Comparison of ENCODE assay signal across 8 cellular contexts in the genomic region with DNA sequence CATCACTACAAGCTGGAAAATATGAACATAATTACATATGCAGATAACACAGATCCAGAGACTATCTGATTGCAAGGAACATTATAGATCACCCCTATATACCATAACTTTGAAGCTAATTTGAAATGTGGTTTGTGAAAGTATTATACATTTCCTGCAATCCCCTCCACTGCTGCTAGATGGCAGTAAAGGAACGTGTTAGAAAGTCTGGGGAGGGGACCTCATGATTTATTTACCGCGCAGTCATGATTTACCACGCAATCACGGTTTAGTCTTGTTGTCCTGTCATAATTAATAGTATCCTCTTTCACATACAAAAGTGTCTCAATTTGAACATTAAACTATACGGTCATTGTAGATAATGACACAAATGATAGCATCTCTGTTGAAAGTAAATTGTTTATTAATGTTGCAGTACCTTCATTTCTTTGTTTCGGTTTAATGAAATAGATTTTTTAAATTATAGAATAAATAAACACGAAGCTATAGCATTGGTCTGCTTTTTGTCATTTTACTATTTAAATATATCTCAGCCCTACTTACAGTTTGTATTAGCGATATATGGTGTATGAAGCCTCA.
DNase-seq lines count a peak whose midpoint lies in the region; ATAC-seq and TF ChIP-seq lines count a peak whose summit lies in the region.

No MANE protein-coding gene starts in this region.

- H3K79me2 ChIP-seq in GM23248 (ENCODE audit: insufficient read depth), result no peaks in the 10 kb centered on the region

- in situ Hi-C loops in GM23248 (cut with MboI), result no loop called here

- 17 to 21% methylated on average over 9 of the region's 9 CpGs for WGBS in GM23248 (ENCODE audit: low coverage in 1 of 2, low lambda C conversion rate in 2 of 2, missing lambda C conversion rate in 2 of 2), 2 experiments

- H3K4me1 Mint-ChIP-seq in activated B cell treated with CpG ODN at 0.5 μM for 24 hours (peaks cover 3% of the 10 kb centered on the region), naive B cell (peaks cover 0 to 3% (median 0%) of the 10 kb centered on the region in 3 donors)

- H3K27ac Mint-ChIP-seq in activated B cell treated with CpG ODN at 0.5 μM for 24 hours, result no peak overlapping the region
- no peak overlapping the region for H3K27ac Mint-ChIP-seq in naive B cell

- H3K9me2 ChIP-seq in GM23248 (ENCODE audit: insufficient read depth), result no peaks in the 10 kb centered on the region

- H3K27me3 Mint-ChIP-seq in activated B cell treated with CpG ODN at 0.5 μM for 24 hours (peaks cover 35% of the 10 kb centered on the region), naive B cell (peaks cover 4 to 20% (median 13%) of the 10 kb centered on the region in 3 donors)

- no peaks in the 10 kb centered on the region for H3K9me3 Mint-ChIP-seq in activated B cell treated with CpG ODN at 0.5 μM for 24 hours
- H3K9me3 Mint-ChIP-seq in naive B cell, result no peaks in the 10 kb centered on the region

- peak overlapping the region; percentile 29; the same call in 1 of the 2 replicates for H3K4me3 ChIP-seq in GM23248
- no peak overlapping the region for H3K4me3 ChIP-seq in upper lobe of right lung

- CTCF ChIA-PET in activated B cell treated with CpG ODN at 0.5 μM for 24 hours (lab: Charles Lee), result interaction anchor here (0.6 to 7.8 kb wide), 23 partner anchors 10 to 628 kb away, joined by 3 to 70 read pairs (median 4); no protein-coding TSS in a partner anchor

- no peak overlapping the region for H3K4me3 Mint-ChIP-seq in activated B cell treated with CpG ODN at 0.5 μM for 24 hours
- no peak overlapping the region for H3K4me3 Mint-ChIP-seq in naive B cell

- DNase-seq in DMS79 (lab: John Stamatoyannopoulos, UW) (peak; percentile 3), GM23248 (peak; percentile 54), NCI-H2081 treated with DMSO at 0.1 percent for 48 hours (lab: John Stamatoyannopoulos, UW) (peak; percentile 69), activated B cell treated with CpG ODN at 0.5 μM for 24 hours (no peak), naive B cell (peak; percentile 55), upper lobe of right lung (no peak)
- peak; percentile 36 for DNase-seq in effector CD8-positive, alpha-beta T cell (lab: John Stamatoyannopoulos, UW)

- H3K36me3 Mint-ChIP-seq in activated B cell treated with CpG ODN at 0.5 μM for 24 hours (ENCODE audit: low read depth) (no peaks in the 10 kb centered on the region), naive B cell (no peaks in the 10 kb centered on the region)

- H4K20me1 ChIP-seq in GM23248 (ENCODE audit: insufficient read depth), result no peaks in the 10 kb centered on the region

- no peaks in the 10 kb centered on the region for H3F3A ChIP-seq in GM23248 (ENCODE audit: insufficient read depth)

- H3K9me3 ChIP-seq in GM23248 (ENCODE audit: low read depth) (no peaks in the 10 kb centered on the region), upper lobe of right lung (no peaks in the 10 kb centered on the region)

- POLR2A ChIA-PET in activated B cell treated with CpG ODN at 0.5 μM for 24 hours (lab: Charles Lee), result interaction anchor here (1.0 to 1.1 kb wide), 2 partner anchors 208 to 398 kb away, joined by 4 read pairs; no protein-coding TSS in a partner anchor

- no peaks in the 10 kb centered on the region for H3K27me3 ChIP-seq in GM23248 (replicated peaks; ENCODE audit: insufficient read depth)
- H3K27me3 ChIP-seq in upper lobe of right lung, result no peaks in the 10 kb centered on the region

- no peak overlapping the region for H2AFZ ChIP-seq in GM23248

- peak overlapping the region; percentile 56 for H3K4me2 ChIP-seq in GM23248 (ENCODE audit: unreplicated experiment)

- H3K36me3 ChIP-seq in GM23248 (ENCODE audit: low read depth) (no peaks in the 10 kb centered on the region), upper lobe of right lung (no peaks in the 10 kb centered on the region)

- peak; percentile 64 for TF ChIP-seq CTCF in activated B cell treated with CpG ODN at 0.5 μM for 24 hours (IDR thresholded peaks at IDR 0.05)
- TF ChIP-seq CTCF in upper lobe of right lung (IDR thresholded peaks at IDR 0.05), result peak; percentile 78

- H3K4me1 ChIP-seq in GM23248 (ENCODE audit: insufficient read depth), result no peaks in the 10 kb centered on the region
- no peaks in the 10 kb centered on the region for H3K4me1 ChIP-seq in upper lobe of right lung

- H3K9ac ChIP-seq in GM23248, result no peak overlapping the region

- ATAC-seq in activated B cell treated with CpG ODN at 0.5 μM for 24 hours (ENCODE audit: low read depth), result no peak
- peak; percentile 27 to 63 for ATAC-seq in naive B cell (ENCODE audit: low read depth in 2 of 2)
- peak; percentile 61 for ATAC-seq in upper lobe of right lung
- ATAC-seq in HG02973 (IDR thresholded peaks at IDR 0.05; ENCODE audit: unreplicated experiment), result no peak

- intact Hi-C loops in activated B cell treated with CpG ODN at 0.5 μM for 24 hours (cut with micrococcal nuclease) (loop anchor here (1.0 to 2.0 kb wide), 4 partner anchors 179 to 611 kb away; no protein-coding TSS in a partner anchor), upper lobe of right lung (cut with DNase I) (no loop called here)

- H3K27ac ChIP-seq in GM23248 (no peak overlapping the region), upper lobe of right lung (no peak overlapping the region)

Comparison
In these comparisons a context has a peak if more than half of its experiments do, and no peak if none do; other contexts are left out.
1. DNase-seq: peak in DMS79 (single experiment), GM23248 (single experiment), NCI-H2081 treated with DMSO at 0.1 percent for 48 hours (single experiment), effector CD8-positive, alpha-beta T cell (single experiment) and naive B cell (single experiment); none in activated B cell treated with CpG ODN at 0.5 μM for 24 hours (single experiment) and upper lobe of right lung (single experiment).
2. ATAC-seq: peak in naive B cell (2 of 2) and upper lobe of right lung (single experiment); none in activated B cell treated with CpG ODN at 0.5 μM for 24 hours (single experiment) and HG02973 (single experiment).